In the genomic region with DNA sequence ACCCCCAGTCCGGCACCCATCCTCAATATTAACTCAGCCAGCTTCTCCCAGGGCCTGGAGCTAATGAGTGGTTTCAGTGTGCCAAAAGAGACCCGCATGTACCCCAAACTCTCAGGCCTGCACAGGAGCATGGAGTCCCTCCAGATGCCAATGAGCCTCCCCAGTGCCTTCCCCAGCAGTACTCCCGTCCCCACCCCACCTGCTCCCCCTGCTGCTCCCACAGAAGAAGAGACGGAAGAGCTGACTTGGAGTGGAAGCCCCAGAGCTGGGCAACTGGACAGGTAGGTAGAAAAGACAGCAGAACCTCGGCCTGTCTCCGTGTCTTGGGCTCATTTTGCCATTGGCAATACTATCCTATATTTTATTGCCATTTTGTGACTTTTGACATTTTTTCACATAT, we compare ENCODE assay signal across 2 cellular contexts.
TF ChIP-seq lines count a peak whose summit lies in the region.

No MANE protein-coding gene starts in this region.

TF ChIP-seq in IMR-90, 13 proteins besides CTCF, POLR2A, EP300 and RAD21:
- TF ChIP-seq, protein P1, sequence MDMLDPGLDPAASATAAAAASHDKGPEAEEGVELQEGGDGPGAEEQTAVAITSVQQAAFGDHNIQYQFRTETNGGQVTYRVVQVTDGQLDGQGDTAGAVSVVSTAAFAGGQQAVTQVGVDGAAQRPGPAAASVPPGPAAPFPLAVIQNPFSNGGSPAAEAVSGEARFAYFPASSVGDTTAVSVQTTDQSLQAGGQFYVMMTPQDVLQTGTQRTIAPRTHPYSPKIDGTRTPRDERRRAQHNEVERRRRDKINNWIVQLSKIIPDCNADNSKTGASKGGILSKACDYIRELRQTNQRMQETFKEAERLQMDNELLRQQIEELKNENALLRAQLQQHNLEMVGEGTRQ (IDR thresholded peaks at IDR 0.05; ENCODE audit: low read depth, low read length), result no peak
- TF ChIP-seq MAZ (IDR thresholded peaks at IDR 0.05; ENCODE audit: borderline replicate concordance, low read depth, low read length) (no peak), BHLHE40 (IDR thresholded peaks at IDR 0.05; ENCODE audit: low read depth, low read length) (no peak), FOS (IDR thresholded peaks at IDR 0.05; ENCODE audit: low read depth, low read length) (no peak), CHD1 (IDR thresholded peaks at IDR 0.05; ENCODE audit: low read depth, low read length) (no peak), CEBPB (IDR thresholded peaks at IDR 0.05; ENCODE audit: low read depth, low read length) (no peak), MXI1 (IDR thresholded peaks at IDR 0.05; ENCODE audit: borderline replicate concordance, low read depth, low read length) (no peak), MAFK (IDR thresholded peaks at IDR 0.05; ENCODE audit: low read depth, low read length) (no peak), RFX5 (IDR thresholded peaks at IDR 0.05; ENCODE audit: low read depth, low read length) (no peak), RCOR1 (IDR thresholded peaks at IDR 0.05; ENCODE audit: insufficient replicate concordance, low read length) (no peak), NFE2L2 (IDR thresholded peaks at IDR 0.05; ENCODE audit: low read depth, low read length) (no peak), SMC3 (IDR thresholded peaks at IDR 0.05; ENCODE audit: low read depth, low read length) (no peak)
- TF ChIP-seq, protein P2, sequence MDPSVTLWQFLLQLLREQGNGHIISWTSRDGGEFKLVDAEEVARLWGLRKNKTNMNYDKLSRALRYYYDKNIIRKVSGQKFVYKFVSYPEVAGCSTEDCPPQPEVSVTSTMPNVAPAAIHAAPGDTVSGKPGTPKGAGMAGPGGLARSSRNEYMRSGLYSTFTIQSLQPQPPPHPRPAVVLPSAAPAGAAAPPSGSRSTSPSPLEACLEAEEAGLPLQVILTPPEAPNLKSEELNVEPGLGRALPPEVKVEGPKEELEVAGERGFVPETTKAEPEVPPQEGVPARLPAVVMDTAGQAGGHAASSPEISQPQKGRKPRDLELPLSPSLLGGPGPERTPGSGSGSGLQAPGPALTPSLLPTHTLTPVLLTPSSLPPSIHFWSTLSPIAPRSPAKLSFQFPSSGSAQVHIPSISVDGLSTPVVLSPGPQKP (IDR thresholded peaks at IDR 0.05; ENCODE audit: borderline replicate concordance, low read depth, low read length), result no peak

TF ChIP-seq in GM12878, 131 proteins besides CTCF, POLR2A, EP300 and RAD21:
- TF ChIP-seq HDGF (IDR thresholded peaks at IDR 0.05) (no peak), SREBF2 (IDR thresholded peaks at IDR 0.05; ENCODE audit: low read length) (no peak), SMC3 (IDR thresholded peaks at IDR 0.05; ENCODE audit: borderline replicate concordance, low read length) (peak; percentile 6; the same call in 1 of the 2 replicates)
